In genomic region chr11:74754507-74755255, GRCh38 we compare ENCODE assay signal across 9 cellular contexts. TPM values are rescaled to one million over a fixed set of nuclear protein-coding genes. Genes with fewer than 3 reads are reported as not detected.
DNase-seq lines count a peak whose midpoint lies in the region; ATAC-seq and TF ChIP-seq lines count a peak whose summit lies in the region.
"Had no signal": no experiment of that assay in that cellular context is flagged by ENCODE, and none has a peak within 500 bp of the region (broad histone marks: within the 10 kb centered on the region; RNA-seq: fewer than 3 reads in every experiment).

No MANE protein-coding gene starts in this region.

- DNase-seq in esophagus squamous epithelium (lab: John Stamatoyannopoulos, UW) = no peak
- no peak for DNase-seq in stimulated activated effector memory CD8-positive, alpha-beta T cell treated with anti-CD3 and anti-CD28 coated beads, Interleukin-12 subunit alpha, Interleukin-12 subunit beta, amount 100 ng/mL, for 72 hours (ENCODE audit: low spot score in 2 of 2)
- DNase-seq in BE2C = no peak
- no peak for DNase-seq in GF-D8 (lab: John Stamatoyannopoulos, UW)
- DNase-seq in activated CD4-positive, alpha-beta T cell treated with anti-CD3 and anti-CD28 coated beads, Interleukin-2, amount 50 U/mL, for 4 hours = no peak
- DNase-seq: activated CD4-positive, CD25-positive, alpha-beta regulatory T cell treated with anti-CD3 and anti-CD28 coated beads, Interleukin-2, amount 50 U/mL, for 72 hours; head of caudate nucleus had no signal

- peaks cover 46% of the 10 kb centered on the region for H3K4me1 Mint-ChIP-seq in stimulated activated effector memory CD8-positive, alpha-beta T cell treated with anti-CD3 and anti-CD28 coated beads, Interleukin-12 subunit alpha, Interleukin-12 subunit beta, amount 100 ng/mL, for 72 hours

- WGBS in esophagus squamous epithelium, 2 donors = 43 to 49% methylated on average over 15 of the region's 15 CpGs

- H3F3A ChIP-seq in OCI-LY1 (ENCODE audit: insufficient read depth, low read length) = no peaks in the 10 kb centered on the region

- peaks cover 4% of the 10 kb centered on the region for H3K9me3 Mint-ChIP-seq in stimulated activated effector memory CD8-positive, alpha-beta T cell treated with anti-CD3 and anti-CD28 coated beads, Interleukin-12 subunit alpha, Interleukin-12 subunit beta, amount 100 ng/mL, for 72 hours

- H3K36me3 ChIP-seq in OCI-LY1 (ENCODE audit: insufficient read depth, low read length) (peaks cover 5% of the 10 kb centered on the region; the same call in 1 of the 2 replicates), esophagus squamous epithelium (no peaks in the 10 kb centered on the region), BE2C (no peaks in the 10 kb centered on the region)

- peaks cover 34% of the 10 kb centered on the region for H3K4me1 ChIP-seq in OCI-LY1 (ENCODE audit: insufficient read depth, low read length, severe bottlenecking)
- H3K4me1 ChIP-seq in esophagus squamous epithelium = peaks cover 15 to 67% (median 25%) of the 10 kb centered on the region in 3 donors
- no peaks in the 10 kb centered on the region for H3K4me1 ChIP-seq in BE2C

- H3K9ac ChIP-seq in OCI-LY1 (ENCODE audit: low read length) = 0 out of 2 replicates have a peak overlapping the region, but pooled peaks have one; percentile 13

- H3K27ac ChIP-seq in OCI-LY1 (ENCODE audit: low read depth, low read length, poor library complexity, severe bottlenecking) (no peak overlapping the region), esophagus squamous epithelium (peak overlapping the region; percentile 11 to 62 (median 53))

- intact Hi-C loops in esophagus squamous epithelium (cut with DNase I) = no loop called here

- peak; percentile 40 for ATAC-seq in GM18868 (IDR thresholded peaks at IDR 0.05; ENCODE audit: unreplicated experiment)
- ATAC-seq in stimulated activated effector memory CD8-positive, alpha-beta T cell treated with anti-CD3 and anti-CD28 coated beads, Interleukin-12 subunit alpha, Interleukin-12 subunit beta, amount 100 ng/mL, for 72 hours = peak; percentile 82

- TF ChIP-seq POLR2A in esophagus squamous epithelium (IDR thresholded peaks at IDR 0.05) = no peak

- H3K9me3 ChIP-seq in OCI-LY1 (ENCODE audit: low read length) (no peaks in the 10 kb centered on the region), esophagus squamous epithelium (no peaks in the 10 kb centered on the region), BE2C (no peaks in the 10 kb centered on the region)

- peaks cover 65% of the 10 kb centered on the region for H3K79me2 ChIP-seq in OCI-LY1 (ENCODE audit: insufficient read depth, low read length)

- no peak overlapping the region for H3K27ac Mint-ChIP-seq in stimulated activated effector memory CD8-positive, alpha-beta T cell treated with anti-CD3 and anti-CD28 coated beads, Interleukin-12 subunit alpha, Interleukin-12 subunit beta, amount 100 ng/mL, for 72 hours

- no peaks in the 10 kb centered on the region for H3K9me2 ChIP-seq in OCI-LY1 (ENCODE audit: low read depth, low read length)

- H3K36me3 Mint-ChIP-seq in stimulated activated effector memory CD8-positive, alpha-beta T cell treated with anti-CD3 and anti-CD28 coated beads, Interleukin-12 subunit alpha, Interleukin-12 subunit beta, amount 100 ng/mL, for 72 hours = peaks cover 15% of the 10 kb centered on the region

- TF ChIP-seq CTCF in OCI-LY1 (IDR thresholded peaks at IDR 0.05; ENCODE audit: low read length) = no peak
- TF ChIP-seq CTCF in esophagus squamous epithelium (IDR thresholded peaks at IDR 0.05) = no peak
- TF ChIP-seq CTCF in BE2C (IDR thresholded peaks at IDR 0.05; ENCODE audit: low read depth, low read length) = no peak

- no peak overlapping the region for H3K4me3 ChIP-seq in OCI-LY1 (ENCODE audit: low read depth, low read length, poor library complexity, severe bottlenecking)
- peak overlapping the region in 2 of 4 donors; percentile 1 to 4 for H3K4me3 ChIP-seq in esophagus squamous epithelium
- H3K4me3 ChIP-seq in BE2C (ENCODE audit: low read depth, low read length) = no peak overlapping the region

- no peaks in the 10 kb centered on the region for H3K27me3 ChIP-seq in OCI-LY1 (ENCODE audit: insufficient read depth, low read length)
- H3K27me3 ChIP-seq in esophagus squamous epithelium = no peaks in the 10 kb centered on the region
- H3K27me3 ChIP-seq in BE2C = no peaks in the 10 kb centered on the region

- H4K20me1 ChIP-seq in OCI-LY1 (ENCODE audit: insufficient read depth, low read length) = no peaks in the 10 kb centered on the region

- no peak overlapping the region for H2AFZ ChIP-seq in OCI-LY1 (ENCODE audit: low read length)

- H3K4me2 ChIP-seq in OCI-LY1 (ENCODE audit: low read length) = peak overlapping the region; percentile 14; the same call in 1 of the 2 replicates

- H3K4me3 Mint-ChIP-seq in stimulated activated effector memory CD8-positive, alpha-beta T cell treated with anti-CD3 and anti-CD28 coated beads, Interleukin-12 subunit alpha, Interleukin-12 subunit beta, amount 100 ng/mL, for 72 hours = peak overlapping the region; percentile 26

RNA-seq across cellular contexts. Expression of gene RNF169, which starts 6.0 kb away (rescaled TPM):
- 10 to 100 TPM; 18.0 to 23.3 (median 19.2) TPM for total RNA-seq in esophagus squamous epithelium
- polyA plus RNA-seq in BE2C (2012; ENCODE audit: insufficient read depth, insufficient read length, low read depth) = 3.0 TPM

RNA-seq across cellular contexts. Expression of gene CHRDL2, which starts 23.5 kb away (rescaled TPM):
- under 1 TPM in 2 of 4 donors, not detected in 2; 0.19 to 0.97 TPM for total RNA-seq in esophagus squamous epithelium
- not detected for polyA plus RNA-seq in BE2C (2012; ENCODE audit: insufficient read depth, insufficient read length, low read depth)
